In the genomic region with DNA sequence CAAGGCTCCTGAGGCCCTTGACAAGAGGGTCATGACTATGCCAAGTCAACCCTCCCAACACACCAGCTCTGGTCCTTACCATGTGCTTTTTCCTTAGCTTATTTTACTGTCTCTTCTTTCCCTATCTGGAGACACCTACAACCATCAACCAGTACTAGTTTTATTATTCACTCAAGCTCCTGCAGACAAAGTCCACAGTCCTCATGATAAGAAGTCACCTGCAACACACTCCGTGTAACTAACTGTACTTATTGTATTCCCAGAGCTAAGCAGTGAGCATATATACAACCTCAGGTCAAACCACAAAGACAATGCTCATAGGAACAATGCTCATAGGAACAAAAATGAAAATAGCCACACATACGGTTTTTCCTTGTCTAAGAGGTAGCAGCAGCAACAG, we compare ENCODE assay signal across 25 cellular contexts.
"Had no signal": no experiment of that assay in that cellular context is flagged by ENCODE, and none has a peak within 500 bp of the region (broad histone marks: within the 10 kb centered on the region; RNA-seq: fewer than 3 reads in every experiment).

No MANE protein-coding gene starts in this region.

- DNase-seq: activated CD4-positive, alpha-beta T cell treated with anti-CD3 and anti-CD28 coated beads, Interleukin-2, amount 50 U/mL, for 48 hours; activated effector memory CD4-positive, alpha-beta T cell treated with anti-CD3 and anti-CD28 coated beads, Interleukin-2, amount 50 U/mL, for 16 hours; activated naive CD4-positive, alpha-beta T cell treated with anti-CD3 and anti-CD28 coated beads, Interleukin-2, amount 10 ng/mL, durations not matched to agents 7 days and 5 days; amygdala; central memory CD4-positive, alpha-beta T cell; foreskin keratinocyte; heart left ventricle; hypothalamus; immature natural killer cell; kidney; naive thymus-derived CD4-positive, alpha-beta T cell; nucleus accumbens; psoas muscle; stimulated activated CD4-positive, alpha-beta T cell treated with anti-CD3 and anti-CD28 coated beads, Interleukin-2, amount 100 ng/mL, for 48 hours; stimulated activated naive CD8-positive, alpha-beta T cell treated with anti-CD3 and anti-CD28 coated beads, Interleukin-15, Interleukin-2, amounts not matched to agents 100 U/mL and 50 U/mL, for 24 hours; substantia nigra; T-helper 2 cell; upper lobe of left lung had no signal

- FAIRE-seq: kidney had no signal

- H3K4me3 ChIP-seq: esophagus muscularis mucosa, heart left ventricle, psoas muscle, right atrium auricular region, upper lobe of left lung, vagina had no signal

- H3K9me3 ChIP-seq: esophagus muscularis mucosa, heart left ventricle, psoas muscle, right atrium auricular region, upper lobe of left lung, vagina had no signal

- H3K27ac ChIP-seq: esophagus muscularis mucosa, foreskin keratinocyte, heart left ventricle, parathyroid adenoma, psoas muscle, right atrium auricular region, upper lobe of left lung, vagina had no signal

- H3K9me3 Mint-ChIP-seq: activated naive CD4-positive, alpha-beta T cell treated with anti-CD3 and anti-CD28 coated beads, Interleukin-2, amount 10 ng/mL, durations not matched to agents 7 days and 5 days; dendritic cell treated with granulocyte-macrophage colony-stimulating factor and Interleukin-4, amounts not matched to agents 40 ng/mL and 50 ng/mL, for 4 days; immature natural killer cell; mesothelial cell of epicardium; naive thymus-derived CD4-positive, alpha-beta T cell; WTC11 had no signal

- H3K4me1 Mint-ChIP-seq: WTC11 had no signal

- H3K27ac Mint-ChIP-seq: activated naive CD4-positive, alpha-beta T cell treated with anti-CD3 and anti-CD28 coated beads, Interleukin-2, amount 10 ng/mL, durations not matched to agents 7 days and 5 days; dendritic cell treated with granulocyte-macrophage colony-stimulating factor and Interleukin-4, amounts not matched to agents 40 ng/mL and 50 ng/mL, for 4 days; mesothelial cell of epicardium; WTC11 had no signal

- H3K27me3 ChIP-seq: esophagus muscularis mucosa, foreskin keratinocyte, heart left ventricle, right atrium auricular region, upper lobe of left lung, vagina had no signal

- H3K4me3 Mint-ChIP-seq: activated naive CD4-positive, alpha-beta T cell treated with anti-CD3 and anti-CD28 coated beads, Interleukin-2, amount 10 ng/mL, durations not matched to agents 7 days and 5 days; dendritic cell treated with granulocyte-macrophage colony-stimulating factor and Interleukin-4, amounts not matched to agents 40 ng/mL and 50 ng/mL, for 4 days; immature natural killer cell; mesothelial cell of epicardium; naive thymus-derived CD4-positive, alpha-beta T cell; WTC11 had no signal

- H3K27me3 Mint-ChIP-seq: activated naive CD4-positive, alpha-beta T cell treated with anti-CD3 and anti-CD28 coated beads, Interleukin-2, amount 10 ng/mL, durations not matched to agents 7 days and 5 days; dendritic cell treated with granulocyte-macrophage colony-stimulating factor and Interleukin-4, amounts not matched to agents 40 ng/mL and 50 ng/mL, for 4 days; naive thymus-derived CD4-positive, alpha-beta T cell had no signal

- H3K4me1 ChIP-seq: foreskin keratinocyte, parathyroid adenoma, psoas muscle, right atrium auricular region, upper lobe of left lung had no signal

- ATAC-seq: foreskin keratinocyte; heart left ventricle; naive thymus-derived CD4-positive, alpha-beta T cell; psoas muscle; stimulated activated naive CD8-positive, alpha-beta T cell treated with anti-CD3 and anti-CD28 coated beads, Interleukin-15, Interleukin-2, amounts not matched to agents 100 U/mL and 50 U/mL, for 24 hours; WTC11 had no signal
